Comparison of ENCODE assay signal across 1 cellular context in the genomic region with DNA sequence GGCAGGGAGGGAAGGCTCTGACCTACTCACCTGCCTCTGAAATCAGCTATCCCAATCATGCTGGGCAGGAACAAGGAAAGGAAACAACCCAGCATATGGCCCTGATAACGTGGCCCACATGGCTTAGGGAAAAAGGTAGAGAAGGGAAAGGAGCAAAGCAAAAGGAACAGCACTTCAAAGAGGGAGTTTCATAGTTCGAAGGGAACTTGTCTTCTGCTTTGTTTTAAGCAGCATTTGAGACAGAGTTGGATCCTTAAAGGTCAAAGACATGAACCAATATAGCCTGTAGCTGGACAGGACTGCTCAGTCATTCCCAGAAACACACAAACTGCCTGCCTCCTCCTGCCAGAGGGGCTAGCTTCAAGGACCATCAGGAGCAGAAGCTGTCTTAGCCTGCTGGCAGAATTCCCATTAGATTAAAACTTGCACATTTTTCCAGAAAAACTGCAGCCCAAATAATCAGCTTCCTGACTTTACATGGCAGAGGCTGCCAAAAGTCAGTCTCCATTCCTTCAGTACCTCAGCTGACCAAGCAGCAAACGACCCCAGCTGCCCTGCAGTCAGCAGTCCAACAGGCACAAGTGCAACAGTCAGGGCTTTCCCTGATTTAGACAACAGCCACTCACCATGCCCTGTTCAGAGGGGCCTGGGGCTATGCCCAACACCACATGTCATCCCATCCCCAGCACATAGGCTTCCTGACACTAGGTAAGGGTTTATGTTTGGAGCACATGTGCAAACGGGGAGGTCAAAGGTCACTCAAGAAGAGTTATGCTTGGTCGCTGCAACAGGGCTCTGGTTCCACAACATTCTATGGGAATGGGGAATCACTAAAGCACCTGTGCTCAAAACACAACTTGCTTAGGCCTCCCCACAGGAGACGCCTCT.
A peak's percentile ranks its signal among the peaks of the same experiment; 100 is the strongest.
TF ChIP-seq lines count a peak whose summit lies in the region.

No MANE protein-coding gene starts in this region.

TF ChIP-seq in K562, 482 proteins besides CTCF, POLR2A, EP300 and RAD21 (continued from another document and continues in another):
- TF ChIP-seq, protein P1, sequence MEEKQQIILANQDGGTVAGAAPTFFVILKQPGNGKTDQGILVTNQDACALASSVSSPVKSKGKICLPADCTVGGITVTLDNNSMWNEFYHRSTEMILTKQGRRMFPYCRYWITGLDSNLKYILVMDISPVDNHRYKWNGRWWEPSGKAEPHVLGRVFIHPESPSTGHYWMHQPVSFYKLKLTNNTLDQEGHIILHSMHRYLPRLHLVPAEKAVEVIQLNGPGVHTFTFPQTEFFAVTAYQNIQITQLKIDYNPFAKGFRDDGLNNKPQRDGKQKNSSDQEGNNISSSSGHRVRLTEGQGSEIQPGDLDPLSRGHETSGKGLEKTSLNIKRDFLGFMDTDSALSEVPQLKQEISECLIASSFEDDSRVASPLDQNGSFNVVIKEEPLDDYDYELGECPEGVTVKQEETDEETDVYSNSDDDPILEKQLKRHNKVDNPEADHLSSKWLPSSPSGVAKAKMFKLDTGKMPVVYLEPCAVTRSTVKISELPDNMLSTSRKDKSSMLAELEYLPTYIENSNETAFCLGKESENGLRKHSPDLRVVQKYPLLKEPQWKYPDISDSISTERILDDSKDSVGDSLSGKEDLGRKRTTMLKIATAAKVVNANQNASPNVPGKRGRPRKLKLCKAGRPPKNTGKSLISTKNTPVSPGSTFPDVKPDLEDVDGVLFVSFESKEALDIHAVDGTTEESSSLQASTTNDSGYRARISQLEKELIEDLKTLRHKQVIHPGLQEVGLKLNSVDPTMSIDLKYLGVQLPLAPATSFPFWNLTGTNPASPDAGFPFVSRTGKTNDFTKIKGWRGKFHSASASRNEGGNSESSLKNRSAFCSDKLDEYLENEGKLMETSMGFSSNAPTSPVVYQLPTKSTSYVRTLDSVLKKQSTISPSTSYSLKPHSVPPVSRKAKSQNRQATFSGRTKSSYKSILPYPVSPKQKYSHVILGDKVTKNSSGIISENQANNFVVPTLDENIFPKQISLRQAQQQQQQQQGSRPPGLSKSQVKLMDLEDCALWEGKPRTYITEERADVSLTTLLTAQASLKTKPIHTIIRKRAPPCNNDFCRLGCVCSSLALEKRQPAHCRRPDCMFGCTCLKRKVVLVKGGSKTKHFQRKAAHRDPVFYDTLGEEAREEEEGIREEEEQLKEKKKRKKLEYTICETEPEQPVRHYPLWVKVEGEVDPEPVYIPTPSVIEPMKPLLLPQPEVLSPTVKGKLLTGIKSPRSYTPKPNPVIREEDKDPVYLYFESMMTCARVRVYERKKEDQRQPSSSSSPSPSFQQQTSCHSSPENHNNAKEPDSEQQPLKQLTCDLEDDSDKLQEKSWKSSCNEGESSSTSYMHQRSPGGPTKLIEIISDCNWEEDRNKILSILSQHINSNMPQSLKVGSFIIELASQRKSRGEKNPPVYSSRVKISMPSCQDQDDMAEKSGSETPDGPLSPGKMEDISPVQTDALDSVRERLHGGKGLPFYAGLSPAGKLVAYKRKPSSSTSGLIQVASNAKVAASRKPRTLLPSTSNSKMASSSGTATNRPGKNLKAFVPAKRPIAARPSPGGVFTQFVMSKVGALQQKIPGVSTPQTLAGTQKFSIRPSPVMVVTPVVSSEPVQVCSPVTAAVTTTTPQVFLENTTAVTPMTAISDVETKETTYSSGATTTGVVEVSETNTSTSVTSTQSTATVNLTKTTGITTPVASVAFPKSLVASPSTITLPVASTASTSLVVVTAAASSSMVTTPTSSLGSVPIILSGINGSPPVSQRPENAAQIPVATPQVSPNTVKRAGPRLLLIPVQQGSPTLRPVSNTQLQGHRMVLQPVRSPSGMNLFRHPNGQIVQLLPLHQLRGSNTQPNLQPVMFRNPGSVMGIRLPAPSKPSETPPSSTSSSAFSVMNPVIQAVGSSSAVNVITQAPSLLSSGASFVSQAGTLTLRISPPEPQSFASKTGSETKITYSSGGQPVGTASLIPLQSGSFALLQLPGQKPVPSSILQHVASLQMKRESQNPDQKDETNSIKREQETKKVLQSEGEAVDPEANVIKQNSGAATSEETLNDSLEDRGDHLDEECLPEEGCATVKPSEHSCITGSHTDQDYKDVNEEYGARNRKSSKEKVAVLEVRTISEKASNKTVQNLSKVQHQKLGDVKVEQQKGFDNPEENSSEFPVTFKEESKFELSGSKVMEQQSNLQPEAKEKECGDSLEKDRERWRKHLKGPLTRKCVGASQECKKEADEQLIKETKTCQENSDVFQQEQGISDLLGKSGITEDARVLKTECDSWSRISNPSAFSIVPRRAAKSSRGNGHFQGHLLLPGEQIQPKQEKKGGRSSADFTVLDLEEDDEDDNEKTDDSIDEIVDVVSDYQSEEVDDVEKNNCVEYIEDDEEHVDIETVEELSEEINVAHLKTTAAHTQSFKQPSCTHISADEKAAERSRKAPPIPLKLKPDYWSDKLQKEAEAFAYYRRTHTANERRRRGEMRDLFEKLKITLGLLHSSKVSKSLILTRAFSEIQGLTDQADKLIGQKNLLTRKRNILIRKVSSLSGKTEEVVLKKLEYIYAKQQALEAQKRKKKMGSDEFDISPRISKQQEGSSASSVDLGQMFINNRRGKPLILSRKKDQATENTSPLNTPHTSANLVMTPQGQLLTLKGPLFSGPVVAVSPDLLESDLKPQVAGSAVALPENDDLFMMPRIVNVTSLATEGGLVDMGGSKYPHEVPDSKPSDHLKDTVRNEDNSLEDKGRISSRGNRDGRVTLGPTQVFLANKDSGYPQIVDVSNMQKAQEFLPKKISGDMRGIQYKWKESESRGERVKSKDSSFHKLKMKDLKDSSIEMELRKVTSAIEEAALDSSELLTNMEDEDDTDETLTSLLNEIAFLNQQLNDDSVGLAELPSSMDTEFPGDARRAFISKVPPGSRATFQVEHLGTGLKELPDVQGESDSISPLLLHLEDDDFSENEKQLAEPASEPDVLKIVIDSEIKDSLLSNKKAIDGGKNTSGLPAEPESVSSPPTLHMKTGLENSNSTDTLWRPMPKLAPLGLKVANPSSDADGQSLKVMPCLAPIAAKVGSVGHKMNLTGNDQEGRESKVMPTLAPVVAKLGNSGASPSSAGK (IDR thresholded peaks at IDR 0.05): 0 out of 2 replicates have a peak, but pooled peaks have one; percentile 18
- TF ChIP-seq, protein P2, sequence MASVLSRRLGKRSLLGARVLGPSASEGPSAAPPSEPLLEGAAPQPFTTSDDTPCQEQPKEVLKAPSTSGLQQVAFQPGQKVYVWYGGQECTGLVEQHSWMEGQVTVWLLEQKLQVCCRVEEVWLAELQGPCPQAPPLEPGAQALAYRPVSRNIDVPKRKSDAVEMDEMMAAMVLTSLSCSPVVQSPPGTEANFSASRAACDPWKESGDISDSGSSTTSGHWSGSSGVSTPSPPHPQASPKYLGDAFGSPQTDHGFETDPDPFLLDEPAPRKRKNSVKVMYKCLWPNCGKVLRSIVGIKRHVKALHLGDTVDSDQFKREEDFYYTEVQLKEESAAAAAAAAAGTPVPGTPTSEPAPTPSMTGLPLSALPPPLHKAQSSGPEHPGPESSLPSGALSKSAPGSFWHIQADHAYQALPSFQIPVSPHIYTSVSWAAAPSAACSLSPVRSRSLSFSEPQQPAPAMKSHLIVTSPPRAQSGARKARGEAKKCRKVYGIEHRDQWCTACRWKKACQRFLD (CRISPR knock-in tag; IDR thresholded peaks at IDR 0.05): 0 out of 2 replicates have a peak, but pooled peaks have one; percentile 19
- TF ChIP-seq TBL1XR1 (IDR thresholded peaks at IDR 0.05; ENCODE audit: low read length in 2 of 2) (no peak), CCNT2 (IDR thresholded peaks at IDR 0.05; ENCODE audit: borderline replicate concordance, extremely low read depth, insufficient read length, low read depth, low read length) (no peak), SMAD2 (IDR thresholded peaks at IDR 0.05; ENCODE audit: low read depth, low read length) (no peak), TAL1 (IDR thresholded peaks at IDR 0.05) (0 out of 2 replicates have a peak, but pooled peaks have one; percentile 38), SREBF1 (IDR thresholded peaks at IDR 0.05; ENCODE audit: borderline replicate concordance, low read depth, low read length) (no peak), SMARCB1 (IDR thresholded peaks at IDR 0.05; ENCODE audit: insufficient read length, low read depth) (no peak), ZNF79 (CRISPR knock-in tag; IDR thresholded peaks at IDR 0.05; ENCODE audit: low read depth) (no peak), CTBP1 (IDR thresholded peaks at IDR 0.05; ENCODE audit: borderline replicate concordance) (no peak), ZBTB8A (IDR thresholded peaks at IDR 0.05; ENCODE audit: partially characterized antibody) (no peak), ZNF589 (CRISPR knock-in tag; IDR thresholded peaks at IDR 0.05; ENCODE audit: low read depth) (no peak), CBFA2T3 (IDR thresholded peaks at IDR 0.05) (peak; percentile 71), ZNF766 (CRISPR knock-in tag; conservative IDR thresholded peaks at IDR 0.05) (peak; percentile 37; the same call in 1 of the 2 replicates), RBM34 (IDR thresholded peaks at IDR 0.05; ENCODE audit: borderline replicate concordance, insufficient read depth, low read length) (no peak), ZC3H8 (IDR thresholded peaks at IDR 0.05) (no peak), KDM4B (IDR thresholded peaks at IDR 0.05; ENCODE audit: borderline replicate concordance in 2 of 2, low read depth in 1 of 2) (no peak), CREBBP (IDR thresholded peaks at IDR 0.05; ENCODE audit: low read depth, low read length) (no peak), DDX20 (tag; IDR thresholded peaks at IDR 0.05; ENCODE audit: low read depth) (no peak), PTTG1 (tag; IDR thresholded peaks at IDR 0.05; ENCODE audit: low read depth) (no peak), GTF2F1 (IDR thresholded peaks at IDR 0.05; ENCODE audit: low read depth, low read length) (no peak)
- TF ChIP-seq, protein P3, sequence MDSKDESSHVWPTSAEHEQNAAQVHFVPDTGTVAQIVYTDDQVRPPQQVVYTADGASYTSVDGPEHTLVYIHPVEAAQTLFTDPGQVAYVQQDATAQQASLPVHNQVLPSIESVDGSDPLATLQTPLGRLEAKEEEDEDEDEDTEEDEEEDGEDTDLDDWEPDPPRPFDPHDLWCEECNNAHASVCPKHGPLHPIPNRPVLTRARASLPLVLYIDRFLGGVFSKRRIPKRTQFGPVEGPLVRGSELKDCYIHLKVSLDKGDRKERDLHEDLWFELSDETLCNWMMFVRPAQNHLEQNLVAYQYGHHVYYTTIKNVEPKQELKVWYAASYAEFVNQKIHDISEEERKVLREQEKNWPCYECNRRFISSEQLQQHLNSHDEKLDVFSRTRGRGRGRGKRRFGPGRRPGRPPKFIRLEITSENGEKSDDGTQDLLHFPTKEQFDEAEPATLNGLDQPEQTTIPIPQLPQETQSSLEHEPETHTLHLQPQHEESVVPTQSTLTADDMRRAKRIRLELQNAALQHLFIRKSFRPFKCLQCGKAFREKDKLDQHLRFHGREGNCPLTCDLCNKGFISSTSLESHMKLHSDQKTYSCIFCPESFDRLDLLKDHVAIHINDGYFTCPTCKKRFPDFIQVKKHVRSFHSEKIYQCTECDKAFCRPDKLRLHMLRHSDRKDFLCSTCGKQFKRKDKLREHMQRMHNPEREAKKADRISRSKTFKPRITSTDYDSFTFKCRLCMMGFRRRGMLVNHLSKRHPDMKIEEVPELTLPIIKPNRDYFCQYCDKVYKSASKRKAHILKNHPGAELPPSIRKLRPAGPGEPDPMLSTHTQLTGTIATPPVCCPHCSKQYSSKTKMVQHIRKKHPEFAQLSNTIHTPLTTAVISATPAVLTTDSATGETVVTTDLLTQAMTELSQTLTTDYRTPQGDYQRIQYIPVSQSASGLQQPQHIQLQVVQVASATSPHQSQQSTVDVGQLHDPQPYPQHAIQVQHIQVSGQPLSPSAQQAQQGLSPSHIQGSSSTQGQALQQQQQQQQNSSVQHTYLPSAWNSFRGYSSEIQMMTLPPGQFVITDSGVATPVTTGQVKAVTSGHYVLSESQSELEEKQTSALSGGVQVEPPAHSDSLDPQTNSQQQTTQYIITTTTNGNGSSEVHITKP (IDR thresholded peaks at IDR 0.05; ENCODE audit: partially characterized antibody): no peak
- TF ChIP-seq, protein P4, sequence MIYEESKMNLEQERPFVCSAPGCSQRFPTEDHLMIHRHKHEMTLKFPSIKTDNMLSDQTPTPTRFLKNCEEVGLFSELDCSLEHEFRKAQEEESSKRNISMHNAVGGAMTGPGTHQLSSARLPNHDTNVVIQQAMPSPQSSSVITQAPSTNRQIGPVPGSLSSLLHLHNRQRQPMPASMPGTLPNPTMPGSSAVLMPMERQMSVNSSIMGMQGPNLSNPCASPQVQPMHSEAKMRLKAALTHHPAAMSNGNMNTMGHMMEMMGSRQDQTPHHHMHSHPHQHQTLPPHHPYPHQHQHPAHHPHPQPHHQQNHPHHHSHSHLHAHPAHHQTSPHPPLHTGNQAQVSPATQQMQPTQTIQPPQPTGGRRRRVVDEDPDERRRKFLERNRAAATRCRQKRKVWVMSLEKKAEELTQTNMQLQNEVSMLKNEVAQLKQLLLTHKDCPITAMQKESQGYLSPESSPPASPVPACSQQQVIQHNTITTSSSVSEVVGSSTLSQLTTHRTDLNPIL (CRISPR knock-in tag; IDR thresholded peaks at IDR 0.05): no peak
- TF ChIP-seq, protein P5, sequence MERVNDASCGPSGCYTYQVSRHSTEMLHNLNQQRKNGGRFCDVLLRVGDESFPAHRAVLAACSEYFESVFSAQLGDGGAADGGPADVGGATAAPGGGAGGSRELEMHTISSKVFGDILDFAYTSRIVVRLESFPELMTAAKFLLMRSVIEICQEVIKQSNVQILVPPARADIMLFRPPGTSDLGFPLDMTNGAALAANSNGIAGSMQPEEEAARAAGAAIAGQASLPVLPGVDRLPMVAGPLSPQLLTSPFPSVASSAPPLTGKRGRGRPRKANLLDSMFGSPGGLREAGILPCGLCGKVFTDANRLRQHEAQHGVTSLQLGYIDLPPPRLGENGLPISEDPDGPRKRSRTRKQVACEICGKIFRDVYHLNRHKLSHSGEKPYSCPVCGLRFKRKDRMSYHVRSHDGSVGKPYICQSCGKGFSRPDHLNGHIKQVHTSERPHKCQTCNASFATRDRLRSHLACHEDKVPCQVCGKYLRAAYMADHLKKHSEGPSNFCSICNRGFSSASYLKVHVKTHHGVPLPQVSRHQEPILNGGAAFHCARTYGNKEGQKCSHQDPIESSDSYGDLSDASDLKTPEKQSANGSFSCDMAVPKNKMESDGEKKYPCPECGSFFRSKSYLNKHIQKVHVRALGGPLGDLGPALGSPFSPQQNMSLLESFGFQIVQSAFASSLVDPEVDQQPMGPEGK (CRISPR knock-in tag; IDR thresholded peaks at IDR 0.05; ENCODE audit: borderline replicate concordance): no peak
- TF ChIP-seq, protein P6, sequence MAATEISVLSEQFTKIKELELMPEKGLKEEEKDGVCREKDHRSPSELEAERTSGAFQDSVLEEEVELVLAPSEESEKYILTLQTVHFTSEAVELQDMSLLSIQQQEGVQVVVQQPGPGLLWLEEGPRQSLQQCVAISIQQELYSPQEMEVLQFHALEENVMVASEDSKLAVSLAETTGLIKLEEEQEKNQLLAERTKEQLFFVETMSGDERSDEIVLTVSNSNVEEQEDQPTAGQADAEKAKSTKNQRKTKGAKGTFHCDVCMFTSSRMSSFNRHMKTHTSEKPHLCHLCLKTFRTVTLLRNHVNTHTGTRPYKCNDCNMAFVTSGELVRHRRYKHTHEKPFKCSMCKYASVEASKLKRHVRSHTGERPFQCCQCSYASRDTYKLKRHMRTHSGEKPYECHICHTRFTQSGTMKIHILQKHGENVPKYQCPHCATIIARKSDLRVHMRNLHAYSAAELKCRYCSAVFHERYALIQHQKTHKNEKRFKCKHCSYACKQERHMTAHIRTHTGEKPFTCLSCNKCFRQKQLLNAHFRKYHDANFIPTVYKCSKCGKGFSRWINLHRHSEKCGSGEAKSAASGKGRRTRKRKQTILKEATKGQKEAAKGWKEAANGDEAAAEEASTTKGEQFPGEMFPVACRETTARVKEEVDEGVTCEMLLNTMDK (IDR thresholded peaks at IDR 0.05; ENCODE audit: borderline replicate concordance, insufficient read depth, low read depth, low read length, poor library complexity, severe bottlenecking): no peak
